1 cellular context compared by ENCODE assay signal in genomic region chr11:123061403-123062157, GRCh38.
TF ChIP-seq lines count a peak whose summit lies in the region.

Gene HSPA8 (minus strand): TSS chr11:123062136. CDS start chr11:123061324, 812 bp downstream.

TF ChIP-seq in HepG2, 621 proteins besides CTCF, POLR2A, EP300 and RAD21 (continued from another document and continues in another):
- TF ChIP-seq, protein P1, sequence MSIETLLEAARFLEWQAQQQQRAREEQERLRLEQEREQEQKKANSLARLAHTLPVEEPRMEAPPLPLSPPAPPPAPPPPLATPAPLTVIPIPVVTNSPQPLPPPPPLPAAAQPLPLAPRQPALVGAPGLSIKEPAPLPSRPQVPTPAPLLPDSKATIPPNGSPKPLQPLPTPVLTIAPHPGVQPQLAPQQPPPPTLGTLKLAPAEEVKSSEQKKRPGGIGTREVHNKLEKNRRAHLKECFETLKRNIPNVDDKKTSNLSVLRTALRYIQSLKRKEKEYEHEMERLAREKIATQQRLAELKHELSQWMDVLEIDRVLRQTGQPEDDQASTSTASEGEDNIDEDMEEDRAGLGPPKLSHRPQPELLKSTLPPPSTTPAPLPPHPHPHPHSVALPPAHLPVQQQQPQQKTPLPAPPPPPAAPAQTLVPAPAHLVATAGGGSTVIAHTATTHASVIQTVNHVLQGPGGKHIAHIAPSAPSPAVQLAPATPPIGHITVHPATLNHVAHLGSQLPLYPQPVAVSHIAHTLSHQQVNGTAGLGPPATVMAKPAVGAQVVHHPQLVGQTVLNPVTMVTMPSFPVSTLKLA (IDR thresholded peaks at IDR 0.05), result peak; percentile 50
- TF ChIP-seq ZNF674 (CRISPR knock-in tag; IDR thresholded peaks at IDR 0.05; ENCODE audit: low read depth) (0 out of 2 replicates have a peak, but pooled peaks have one; percentile 43), CBFB (CRISPR knock-in tag; IDR thresholded peaks at IDR 0.05) (no peak; the same call in 1 of the 2 replicates), ZNF572 (CRISPR knock-in tag; IDR thresholded peaks at IDR 0.05) (no peak), RBM39 (IDR thresholded peaks at IDR 0.05; ENCODE audit: low read depth, low read length, poor library complexity, severe bottlenecking) (peak; percentile 67), FOSL2 (CRISPR knock-in tag; IDR thresholded peaks at IDR 0.05) (no peak), YY1 (IDR thresholded peaks at IDR 0.05; ENCODE audit: insufficient read depth, insufficient replicate concordance, low read depth, low read length) (peak; percentile 48), TGIF2 (CRISPR knock-in tag; IDR thresholded peaks at IDR 0.05) (peak; percentile 7; the same call in 1 of the 2 replicates), ZNF501 (CRISPR knock-in tag; IDR thresholded peaks at IDR 0.05) (peak; percentile 55), NONO (IDR thresholded peaks at IDR 0.05) (no peak), NONO (CRISPR knock-in tag; conservative IDR thresholded peaks at IDR 0.05) (peak; percentile 48; the same call in 1 of the 2 replicates), NFE2L1 (CRISPR knock-in tag; IDR thresholded peaks at IDR 0.05; ENCODE audit: borderline replicate concordance) (no peak), ZNF660 (CRISPR knock-in tag; IDR thresholded peaks at IDR 0.05; ENCODE audit: borderline replicate concordance, low read depth) (no peak), SRY (CRISPR knock-in tag; IDR thresholded peaks at IDR 0.05) (0 out of 2 replicates have a peak, but pooled peaks have one; percentile 49), DNMT1 (CRISPR knock-in tag; IDR thresholded peaks at IDR 0.05) (no peak), ZNF746 (CRISPR knock-in tag; IDR thresholded peaks at IDR 0.05) (0 out of 2 replicates have a peak, but pooled peaks have one; percentile 8), ZNF484 (CRISPR knock-in tag; IDR thresholded peaks at IDR 0.05; ENCODE audit: borderline replicate concordance, low read depth) (no peak), YEATS2 (CRISPR knock-in tag; IDR thresholded peaks at IDR 0.05; ENCODE audit: borderline replicate concordance) (peak; percentile 83), ZNF354B (CRISPR knock-in tag; IDR thresholded peaks at IDR 0.05) (peak; percentile 57; the same call in 1 of the 2 replicates), POLR2AphosphoS5 (IDR thresholded peaks at IDR 0.05; ENCODE audit: low read depth, low read length) (peak; percentile 98), ZEB1 (IDR thresholded peaks at IDR 0.05; ENCODE audit: insufficient replicate concordance, low read depth) (peak; percentile 69), WIZ (CRISPR knock-in tag; IDR thresholded peaks at IDR 0.05) (no peak), ZNF274 (CRISPR knock-in tag; IDR thresholded peaks at IDR 0.05) (no peak), ZC3H4 (CRISPR knock-in tag; IDR thresholded peaks at IDR 0.05; ENCODE audit: borderline replicate concordance) (0 out of 2 replicates have a peak, but pooled peaks have one; percentile 67), ZNF280B (CRISPR knock-in tag; IDR thresholded peaks at IDR 0.05; ENCODE audit: borderline replicate concordance) (0 out of 2 replicates have a peak, but pooled peaks have one; percentile 17), EED (CRISPR knock-in tag; IDR thresholded peaks at IDR 0.05) (peak; percentile 57; the same call in 1 of the 2 replicates), ZNF331 (CRISPR knock-in tag; IDR thresholded peaks at IDR 0.05) (no peak; the same call in 1 of the 2 replicates), IKZF4 (CRISPR knock-in tag; IDR thresholded peaks at IDR 0.05; ENCODE audit: borderline replicate concordance, low read depth, not compliant biosample characterization) (no peak), BRCA1 (CRISPR knock-in tag; IDR thresholded peaks at IDR 0.05) (peak; percentile 58; the same call in 1 of the 2 replicates), KLF12 (CRISPR knock-in tag; IDR thresholded peaks at IDR 0.05; ENCODE audit: borderline replicate concordance) (peak; percentile 22; the same call in 1 of the 2 replicates), BATF2 (CRISPR knock-in tag; IDR thresholded peaks at IDR 0.05) (0 out of 2 replicates have a peak, but pooled peaks have one; percentile 17), DMAP1 (CRISPR knock-in tag; IDR thresholded peaks at IDR 0.05) (peak; percentile 47), ZNF10 (CRISPR knock-in tag; IDR thresholded peaks at IDR 0.05; ENCODE audit: borderline replicate concordance, low read depth) (no peak), YEATS4 (CRISPR knock-in tag; IDR thresholded peaks at IDR 0.05; ENCODE audit: borderline replicate concordance) (no peak; the same call in 1 of the 2 replicates), ZNF329 (CRISPR knock-in tag; IDR thresholded peaks at IDR 0.05; ENCODE audit: low read depth) (peak; percentile 21; the same call in 1 of the 2 replicates), TSC22D2 (CRISPR knock-in tag; IDR thresholded peaks at IDR 0.05; ENCODE audit: borderline replicate concordance) (peak; percentile 93; the same call in 1 of the 2 replicates)
- TF ChIP-seq, protein P2, sequence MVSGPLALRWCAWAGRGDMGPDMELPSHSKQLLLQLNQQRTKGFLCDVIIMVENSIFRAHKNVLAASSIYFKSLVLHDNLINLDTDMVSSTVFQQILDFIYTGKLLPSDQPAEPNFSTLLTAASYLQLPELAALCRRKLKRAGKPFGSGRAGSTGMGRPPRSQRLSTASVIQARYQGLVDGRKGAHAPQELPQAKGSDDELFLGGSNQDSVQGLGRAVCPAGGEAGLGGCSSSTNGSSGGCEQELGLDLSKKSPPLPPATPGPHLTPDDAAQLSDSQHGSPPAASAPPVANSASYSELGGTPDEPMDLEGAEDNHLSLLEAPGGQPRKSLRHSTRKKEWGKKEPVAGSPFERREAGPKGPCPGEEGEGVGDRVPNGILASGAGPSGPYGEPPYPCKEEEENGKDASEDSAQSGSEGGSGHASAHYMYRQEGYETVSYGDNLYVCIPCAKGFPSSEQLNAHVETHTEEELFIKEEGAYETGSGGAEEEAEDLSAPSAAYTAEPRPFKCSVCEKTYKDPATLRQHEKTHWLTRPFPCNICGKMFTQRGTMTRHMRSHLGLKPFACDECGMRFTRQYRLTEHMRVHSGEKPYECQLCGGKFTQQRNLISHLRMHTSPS (CRISPR knock-in tag; IDR thresholded peaks at IDR 0.05; ENCODE audit: low read depth), result peak; percentile 40; the same call in 1 of the 2 replicates
- TF ChIP-seq, protein P3, sequence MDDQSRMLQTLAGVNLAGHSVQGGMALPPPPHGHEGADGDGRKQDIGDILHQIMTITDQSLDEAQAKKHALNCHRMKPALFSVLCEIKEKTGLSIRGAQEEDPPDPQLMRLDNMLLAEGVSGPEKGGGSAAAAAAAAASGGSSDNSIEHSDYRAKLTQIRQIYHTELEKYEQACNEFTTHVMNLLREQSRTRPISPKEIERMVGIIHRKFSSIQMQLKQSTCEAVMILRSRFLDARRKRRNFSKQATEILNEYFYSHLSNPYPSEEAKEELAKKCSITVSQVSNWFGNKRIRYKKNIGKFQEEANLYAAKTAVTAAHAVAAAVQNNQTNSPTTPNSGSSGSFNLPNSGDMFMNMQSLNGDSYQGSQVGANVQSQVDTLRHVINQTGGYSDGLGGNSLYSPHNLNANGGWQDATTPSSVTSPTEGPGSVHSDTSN (CRISPR knock-in tag; IDR thresholded peaks at IDR 0.05; ENCODE audit: borderline replicate concordance), result peak; percentile 91
- TF ChIP-seq, protein P4, sequence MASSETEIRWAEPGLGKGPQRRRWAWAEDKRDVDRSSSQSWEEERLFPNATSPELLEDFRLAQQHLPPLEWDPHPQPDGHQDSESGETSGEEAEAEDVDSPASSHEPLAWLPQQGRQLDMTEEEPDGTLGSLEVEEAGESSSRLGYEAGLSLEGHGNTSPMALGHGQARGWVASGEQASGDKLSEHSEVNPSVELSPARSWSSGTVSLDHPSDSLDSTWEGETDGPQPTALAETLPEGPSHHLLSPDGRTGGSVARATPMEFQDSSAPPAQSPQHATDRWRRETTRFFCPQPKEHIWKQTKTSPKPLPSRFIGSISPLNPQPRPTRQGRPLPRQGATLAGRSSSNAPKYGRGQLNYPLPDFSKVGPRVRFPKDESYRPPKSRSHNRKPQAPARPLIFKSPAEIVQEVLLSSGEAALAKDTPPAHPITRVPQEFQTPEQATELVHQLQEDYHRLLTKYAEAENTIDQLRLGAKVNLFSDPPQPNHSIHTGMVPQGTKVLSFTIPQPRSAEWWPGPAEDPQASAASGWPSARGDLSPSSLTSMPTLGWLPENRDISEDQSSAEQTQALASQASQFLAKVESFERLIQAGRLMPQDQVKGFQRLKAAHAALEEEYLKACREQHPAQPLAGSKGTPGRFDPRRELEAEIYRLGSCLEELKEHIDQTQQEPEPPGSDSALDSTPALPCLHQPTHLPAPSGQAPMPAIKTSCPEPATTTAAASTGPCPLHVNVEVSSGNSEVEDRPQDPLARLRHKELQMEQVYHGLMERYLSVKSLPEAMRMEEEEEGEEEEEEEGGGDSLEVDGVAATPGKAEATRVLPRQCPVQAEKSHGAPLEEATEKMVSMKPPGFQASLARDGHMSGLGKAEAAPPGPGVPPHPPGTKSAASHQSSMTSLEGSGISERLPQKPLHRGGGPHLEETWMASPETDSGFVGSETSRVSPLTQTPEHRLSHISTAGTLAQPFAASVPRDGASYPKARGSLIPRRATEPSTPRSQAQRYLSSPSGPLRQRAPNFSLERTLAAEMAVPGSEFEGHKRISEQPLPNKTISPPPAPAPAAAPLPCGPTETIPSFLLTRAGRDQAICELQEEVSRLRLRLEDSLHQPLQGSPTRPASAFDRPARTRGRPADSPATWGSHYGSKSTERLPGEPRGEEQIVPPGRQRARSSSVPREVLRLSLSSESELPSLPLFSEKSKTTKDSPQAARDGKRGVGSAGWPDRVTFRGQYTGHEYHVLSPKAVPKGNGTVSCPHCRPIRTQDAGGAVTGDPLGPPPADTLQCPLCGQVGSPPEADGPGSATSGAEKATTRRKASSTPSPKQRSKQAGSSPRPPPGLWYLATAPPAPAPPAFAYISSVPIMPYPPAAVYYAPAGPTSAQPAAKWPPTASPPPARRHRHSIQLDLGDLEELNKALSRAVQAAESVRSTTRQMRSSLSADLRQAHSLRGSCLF (CRISPR knock-in tag; IDR thresholded peaks at IDR 0.05; ENCODE audit: borderline replicate concordance), result peak; percentile 75; the same call in 1 of the 2 replicates
- TF ChIP-seq, protein P5, sequence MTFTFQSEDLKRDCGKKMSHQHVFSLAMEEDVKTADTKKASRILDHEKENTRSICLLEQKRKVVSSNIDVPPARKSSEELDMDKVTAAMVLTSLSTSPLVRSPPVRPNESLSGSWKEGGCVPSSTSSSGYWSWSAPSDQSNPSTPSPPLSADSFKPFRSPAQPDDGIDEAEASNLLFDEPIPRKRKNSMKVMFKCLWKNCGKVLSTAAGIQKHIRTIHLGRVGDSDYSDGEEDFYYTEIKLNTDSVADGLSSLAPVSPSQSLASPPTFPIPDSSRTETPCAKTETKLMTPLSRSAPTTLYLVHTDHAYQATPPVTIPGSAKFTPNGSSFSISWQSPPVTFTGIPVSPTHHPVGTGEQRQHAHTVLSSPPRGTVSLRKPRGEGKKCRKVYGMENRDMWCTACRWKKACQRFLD (CRISPR knock-in tag; IDR thresholded peaks at IDR 0.05; ENCODE audit: borderline replicate concordance), result 0 out of 2 replicates have a peak, but pooled peaks have one; percentile 25
- TF ChIP-seq, protein P6, sequence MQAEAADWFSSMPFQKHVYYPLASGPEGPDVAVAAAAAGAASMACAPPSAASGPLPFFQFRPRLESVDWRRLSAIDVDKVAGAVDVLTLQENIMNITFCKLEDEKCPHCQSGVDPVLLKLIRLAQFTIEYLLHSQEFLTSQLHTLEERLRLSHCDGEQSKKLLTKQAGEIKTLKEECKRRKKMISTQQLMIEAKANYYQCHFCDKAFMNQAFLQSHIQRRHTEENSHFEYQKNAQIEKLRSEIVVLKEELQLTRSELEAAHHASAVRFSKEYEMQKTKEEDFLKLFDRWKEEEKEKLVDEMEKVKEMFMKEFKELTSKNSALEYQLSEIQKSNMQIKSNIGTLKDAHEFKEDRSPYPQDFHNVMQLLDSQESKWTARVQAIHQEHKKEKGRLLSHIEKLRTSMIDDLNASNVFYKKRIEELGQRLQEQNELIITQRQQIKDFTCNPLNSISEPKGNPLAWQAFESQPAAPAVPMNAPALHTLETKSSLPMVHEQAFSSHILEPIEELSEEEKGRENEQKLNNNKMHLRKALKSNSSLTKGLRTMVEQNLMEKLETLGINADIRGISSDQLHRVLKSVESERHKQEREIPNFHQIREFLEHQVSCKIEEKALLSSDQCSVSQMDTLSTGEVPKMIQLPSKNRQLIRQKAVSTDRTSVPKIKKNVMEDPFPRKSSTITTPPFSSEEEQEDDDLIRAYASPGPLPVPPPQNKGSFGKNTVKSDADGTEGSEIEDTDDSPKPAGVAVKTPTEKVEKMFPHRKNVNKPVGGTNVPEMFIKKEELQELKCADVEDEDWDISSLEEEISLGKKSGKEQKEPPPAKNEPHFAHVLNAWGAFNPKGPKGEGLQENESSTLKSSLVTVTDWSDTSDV (CRISPR knock-in tag; IDR thresholded peaks at IDR 0.05), result peak; percentile 87; the same call in 1 of the 2 replicates
- TF ChIP-seq, protein P7, sequence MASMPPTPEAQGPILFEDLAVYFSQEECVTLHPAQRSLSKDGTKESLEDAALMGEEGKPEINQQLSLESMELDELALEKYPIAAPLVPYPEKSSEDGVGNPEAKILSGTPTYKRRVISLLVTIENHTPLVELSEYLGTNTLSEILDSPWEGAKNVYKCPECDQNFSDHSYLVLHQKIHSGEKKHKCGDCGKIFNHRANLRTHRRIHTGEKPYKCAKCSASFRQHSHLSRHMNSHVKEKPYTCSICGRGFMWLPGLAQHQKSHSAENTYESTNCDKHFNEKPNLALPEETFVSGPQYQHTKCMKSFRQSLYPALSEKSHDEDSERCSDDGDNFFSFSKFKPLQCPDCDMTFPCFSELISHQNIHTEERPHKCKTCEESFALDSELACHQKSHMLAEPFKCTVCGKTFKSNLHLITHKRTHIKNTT (CRISPR knock-in tag; IDR thresholded peaks at IDR 0.05), result no peak
- TF ChIP-seq, protein P8, sequence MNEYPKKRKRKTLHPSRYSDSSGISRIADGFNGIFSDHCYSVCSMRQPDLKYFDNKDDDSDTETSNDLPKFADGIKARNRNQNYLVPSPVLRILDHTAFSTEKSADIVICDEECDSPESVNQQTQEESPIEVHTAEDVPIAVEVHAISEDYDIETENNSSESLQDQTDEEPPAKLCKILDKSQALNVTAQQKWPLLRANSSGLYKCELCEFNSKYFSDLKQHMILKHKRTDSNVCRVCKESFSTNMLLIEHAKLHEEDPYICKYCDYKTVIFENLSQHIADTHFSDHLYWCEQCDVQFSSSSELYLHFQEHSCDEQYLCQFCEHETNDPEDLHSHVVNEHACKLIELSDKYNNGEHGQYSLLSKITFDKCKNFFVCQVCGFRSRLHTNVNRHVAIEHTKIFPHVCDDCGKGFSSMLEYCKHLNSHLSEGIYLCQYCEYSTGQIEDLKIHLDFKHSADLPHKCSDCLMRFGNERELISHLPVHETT (CRISPR knock-in tag; conservative IDR thresholded peaks at IDR 0.05), result 0 out of 2 replicates have a peak, but pooled peaks have one; percentile 32
